Comparison of ENCODE assay signal across 9 cellular contexts in the genomic region with DNA sequence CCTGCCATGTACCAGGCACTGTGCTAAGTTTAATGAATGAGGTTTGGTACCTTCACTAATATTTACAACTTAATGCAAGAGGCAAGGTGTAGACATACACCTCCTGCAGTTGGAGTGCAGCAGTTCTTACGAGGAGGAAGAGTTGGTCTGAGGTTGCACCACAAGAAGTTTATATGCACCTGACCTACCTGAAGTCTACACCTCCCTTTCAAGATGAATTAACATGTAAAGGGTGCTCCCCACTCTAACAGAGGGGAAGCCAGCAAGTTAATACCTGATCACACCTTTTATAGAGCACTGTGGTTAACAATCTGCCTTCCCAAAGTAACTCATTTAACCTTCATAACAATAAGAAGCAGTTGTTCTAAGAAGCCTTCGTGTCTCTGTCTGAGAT.
DNase-seq lines count a peak whose midpoint lies in the region; ATAC-seq, FAIRE-seq and TF ChIP-seq lines count a peak whose summit lies in the region.
"Had no signal": no experiment of that assay in that cellular context is flagged by ENCODE, and none has a peak within 500 bp of the region (broad histone marks: within the 10 kb centered on the region; RNA-seq: fewer than 3 reads in every experiment).

No MANE protein-coding gene starts in this region.

- no peak for FAIRE-seq in astrocyte (lab: Jason Lieb, UNC)
- FAIRE-seq: GM19239 had no signal

- no peak overlapping the region for H3K27ac Mint-ChIP-seq in astrocyte (ENCODE audit: unreplicated experiment)
- H3K27ac Mint-ChIP-seq in endothelial cell (ENCODE audit: unreplicated experiment) = no peak overlapping the region

- POLR2A ChIA-PET in HEK293 (lab: Yijun Ruan, JAX) = interaction anchor here (1.0 kb wide), 1 partner anchor 731 kb away, joined by 3 read pairs; a partner anchor contains a TSS

- no peaks in the 10 kb centered on the region for H3K9me3 ChIP-seq in HEK293 (ENCODE audit: control insufficient read depth, insufficient read depth, low read depth, low read length)
- no peaks in the 10 kb centered on the region for H3K9me3 ChIP-seq in astrocyte (ENCODE audit: insufficient read depth, low read depth, low read length)
- H3K9me3 ChIP-seq in mucosa of stomach (ENCODE audit: control insufficient read depth, low read length) = no peaks in the 10 kb centered on the region

- peaks cover 16% of the 10 kb centered on the region for H3K9me3 Mint-ChIP-seq in astrocyte (ENCODE audit: unreplicated experiment)
- no peaks in the 10 kb centered on the region for H3K9me3 Mint-ChIP-seq in endothelial cell (ENCODE audit: unreplicated experiment)

- H3K4me1 Mint-ChIP-seq in astrocyte (ENCODE audit: low read depth, unreplicated experiment) (no peaks in the 10 kb centered on the region), endothelial cell (ENCODE audit: unreplicated experiment) (no peaks in the 10 kb centered on the region)

- H3K9ac ChIP-seq in astrocyte (ENCODE audit: low read length) = peak overlapping the region; percentile 96
- peak overlapping the region; percentile 91 for H3K9ac ChIP-seq in mucosa of stomach (ENCODE audit: low read length)

- H3K36me3 Mint-ChIP-seq in astrocyte (ENCODE audit: low read depth, unreplicated experiment) = no peaks in the 10 kb centered on the region
- peaks cover 12% of the 10 kb centered on the region for H3K36me3 Mint-ChIP-seq in endothelial cell (ENCODE audit: low read depth, unreplicated experiment)

- H3K4me3 Mint-ChIP-seq in astrocyte (ENCODE audit: unreplicated experiment) = no peak overlapping the region
- H3K4me3 Mint-ChIP-seq in endothelial cell (ENCODE audit: unreplicated experiment) = no peak overlapping the region

- intact Hi-C loops in head of caudate nucleus (cut with DNase I) = no loop called here

- TF ChIP-seq CTCF in C4-2B (conservative IDR thresholded peaks at IDR 0.05) (no peak), HEK293 (tag by site-specific recombination; IDR thresholded peaks at IDR 0.05) (no peak), astrocyte (IDR thresholded peaks at IDR 0.05; ENCODE audit: insufficient read depth, low read depth, low read length) (no peak), endothelial cell (IDR thresholded peaks at IDR 0.05; ENCODE audit: unreplicated experiment) (no peak)

- H3K4me2 ChIP-seq in astrocyte (ENCODE audit: low read length) = peak overlapping the region; percentile 90

- peak overlapping the region; percentile 98 for H2AFZ ChIP-seq in astrocyte (ENCODE audit: low read depth, low read length)

- CTCF ChIA-PET in HEK293 (lab: Yijun Ruan, JAX) = interaction anchor here (0.6 to 0.7 kb wide), 2 partner anchors 127 to 149 kb away, joined by 3 to 5 read pairs; no protein-coding TSS in a partner anchor

- H3K27me3 ChIP-seq in astrocyte (ENCODE audit: insufficient read depth, low read length) (no peaks in the 10 kb centered on the region), mucosa of stomach (ENCODE audit: control insufficient read depth, insufficient read depth, low read length) (no peaks in the 10 kb centered on the region)

- DNase-seq in astrocyte (ENCODE audit: low read depth) (no peak), SIG-M5 treated with dmso at 0.1 percent for 504 hours (lab: John Stamatoyannopoulos, UW; ENCODE audit: unreplicated experiment) (no peak), endothelial cell (ENCODE audit: low spot score) (no peak), head of caudate nucleus (no peak)

- H3K4me3 ChIP-seq in HEK293 (ENCODE audit: low read depth, low read length) = no peak overlapping the region
- H3K4me3 ChIP-seq in astrocyte (ENCODE audit: insufficient read depth, low read depth, low read length) = peak overlapping the region; percentile 89
- H3K4me3 ChIP-seq in mucosa of stomach (ENCODE audit: low read length) = peak overlapping the region; percentile 86

- H3K27ac ChIP-seq in C4-2B = peak overlapping the region; percentile 83
- peak overlapping the region; percentile 48; the same call in 1 of the 2 replicates for H3K27ac ChIP-seq in HEK293 (ENCODE audit: extremely low read depth, low read depth, low read length)
- peak overlapping the region; percentile 85 for H3K27ac ChIP-seq in astrocyte (ENCODE audit: low read depth, low read length)

- H3K27me3 Mint-ChIP-seq in astrocyte (ENCODE audit: low read depth, unreplicated experiment) = no peaks in the 10 kb centered on the region
- H3K27me3 Mint-ChIP-seq in endothelial cell (ENCODE audit: unreplicated experiment) = peaks cover 1% of the 10 kb centered on the region

- no peaks in the 10 kb centered on the region; a peak in 1 of 3 replicates for H3K36me3 ChIP-seq in HEK293 (ENCODE audit: control insufficient read depth in 2 of 2, insufficient read depth in 1 of 2, low read length in 2 of 2)
- H3K36me3 ChIP-seq in astrocyte (ENCODE audit: insufficient read depth, low read length) = no peaks in the 10 kb centered on the region
- no peaks in the 10 kb centered on the region for H3K36me3 ChIP-seq in mucosa of stomach (ENCODE audit: control insufficient read depth, insufficient read depth, low read length)

- H3K4me1 ChIP-seq in HEK293 (ENCODE audit: control insufficient read depth, insufficient read depth, low read length) = peaks cover 3% of the 10 kb centered on the region; the same call in 1 of the 2 replicates
- no peaks in the 10 kb centered on the region for H3K4me1 ChIP-seq in astrocyte (ENCODE audit: insufficient read depth, low read length)
- peaks cover 17% of the 10 kb centered on the region for H3K4me1 ChIP-seq in mucosa of stomach (ENCODE audit: control insufficient read depth, insufficient read depth, low read length)

- ATAC-seq in GM21576 (IDR thresholded peaks at IDR 0.05; ENCODE audit: unreplicated experiment) = no peak

- peaks cover 23% of the 10 kb centered on the region for H4K20me1 ChIP-seq in astrocyte (ENCODE audit: insufficient read depth, low read length)

- peaks cover 47% of the 10 kb centered on the region for H3K79me2 ChIP-seq in astrocyte (ENCODE audit: insufficient read depth, low read length)

TF ChIP-seq in HEK293, 187 proteins besides CTCF, POLR2A, EP300 and RAD21:
- TF ChIP-seq ZNF48 (tag by site-specific recombination; IDR thresholded peaks at IDR 0.05) = no peak
- TF ChIP-seq ZNF548 (tag by site-specific recombination; IDR thresholded peaks at IDR 0.05) = no peak
- no peak for TF ChIP-seq KLF8 (tag by site-specific recombination; IDR thresholded peaks at IDR 0.05)
- no peak for TF ChIP-seq ZNF416 (tag by site-specific recombination; IDR thresholded peaks at IDR 0.05)
- TF ChIP-seq ZNF664 (tag by site-specific recombination; IDR thresholded peaks at IDR 0.05) = no peak
- TF ChIP-seq ZNF324 (tag by site-specific recombination; IDR thresholded peaks at IDR 0.05) = no peak
- TF ChIP-seq ZNF175 (tag by site-specific recombination; IDR thresholded peaks at IDR 0.05) = no peak
- no peak for TF ChIP-seq ZNF544 (tag by site-specific recombination; IDR thresholded peaks at IDR 0.05)
- no peak for TF ChIP-seq ZBTB1 (tag by site-specific recombination; IDR thresholded peaks at IDR 0.05)
- no peak for TF ChIP-seq ZNF560 (tag by site-specific recombination; IDR thresholded peaks at IDR 0.05; ENCODE audit: borderline replicate concordance)
- TF ChIP-seq, protein P1, sequence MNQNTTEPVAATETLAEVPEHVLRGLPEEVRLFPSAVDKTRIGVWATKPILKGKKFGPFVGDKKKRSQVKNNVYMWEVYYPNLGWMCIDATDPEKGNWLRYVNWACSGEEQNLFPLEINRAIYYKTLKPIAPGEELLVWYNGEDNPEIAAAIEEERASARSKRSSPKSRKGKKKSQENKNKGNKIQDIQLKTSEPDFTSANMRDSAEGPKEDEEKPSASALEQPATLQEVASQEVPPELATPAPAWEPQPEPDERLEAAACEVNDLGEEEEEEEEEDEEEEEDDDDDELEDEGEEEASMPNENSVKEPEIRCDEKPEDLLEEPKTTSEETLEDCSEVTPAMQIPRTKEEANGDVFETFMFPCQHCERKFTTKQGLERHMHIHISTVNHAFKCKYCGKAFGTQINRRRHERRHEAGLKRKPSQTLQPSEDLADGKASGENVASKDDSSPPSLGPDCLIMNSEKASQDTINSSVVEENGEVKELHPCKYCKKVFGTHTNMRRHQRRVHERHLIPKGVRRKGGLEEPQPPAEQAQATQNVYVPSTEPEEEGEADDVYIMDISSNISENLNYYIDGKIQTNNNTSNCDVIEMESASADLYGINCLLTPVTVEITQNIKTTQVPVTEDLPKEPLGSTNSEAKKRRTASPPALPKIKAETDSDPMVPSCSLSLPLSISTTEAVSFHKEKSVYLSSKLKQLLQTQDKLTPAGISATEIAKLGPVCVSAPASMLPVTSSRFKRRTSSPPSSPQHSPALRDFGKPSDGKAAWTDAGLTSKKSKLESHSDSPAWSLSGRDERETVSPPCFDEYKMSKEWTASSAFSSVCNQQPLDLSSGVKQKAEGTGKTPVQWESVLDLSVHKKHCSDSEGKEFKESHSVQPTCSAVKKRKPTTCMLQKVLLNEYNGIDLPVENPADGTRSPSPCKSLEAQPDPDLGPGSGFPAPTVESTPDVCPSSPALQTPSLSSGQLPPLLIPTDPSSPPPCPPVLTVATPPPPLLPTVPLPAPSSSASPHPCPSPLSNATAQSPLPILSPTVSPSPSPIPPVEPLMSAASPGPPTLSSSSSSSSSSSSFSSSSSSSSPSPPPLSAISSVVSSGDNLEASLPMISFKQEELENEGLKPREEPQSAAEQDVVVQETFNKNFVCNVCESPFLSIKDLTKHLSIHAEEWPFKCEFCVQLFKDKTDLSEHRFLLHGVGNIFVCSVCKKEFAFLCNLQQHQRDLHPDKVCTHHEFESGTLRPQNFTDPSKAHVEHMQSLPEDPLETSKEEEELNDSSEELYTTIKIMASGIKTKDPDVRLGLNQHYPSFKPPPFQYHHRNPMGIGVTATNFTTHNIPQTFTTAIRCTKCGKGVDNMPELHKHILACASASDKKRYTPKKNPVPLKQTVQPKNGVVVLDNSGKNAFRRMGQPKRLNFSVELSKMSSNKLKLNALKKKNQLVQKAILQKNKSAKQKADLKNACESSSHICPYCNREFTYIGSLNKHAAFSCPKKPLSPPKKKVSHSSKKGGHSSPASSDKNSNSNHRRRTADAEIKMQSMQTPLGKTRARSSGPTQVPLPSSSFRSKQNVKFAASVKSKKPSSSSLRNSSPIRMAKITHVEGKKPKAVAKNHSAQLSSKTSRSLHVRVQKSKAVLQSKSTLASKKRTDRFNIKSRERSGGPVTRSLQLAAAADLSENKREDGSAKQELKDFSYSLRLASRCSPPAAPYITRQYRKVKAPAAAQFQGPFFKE (tag by site-specific recombination; IDR thresholded peaks at IDR 0.05; ENCODE audit: borderline replicate concordance) = no peak
- no peak for TF ChIP-seq ZNF354C (tag by site-specific recombination; IDR thresholded peaks at IDR 0.05; ENCODE audit: borderline replicate concordance, low read depth)
